Comparison of ENCODE assay signal across 1 cellular context in genomic region chr17:63446218-63446980, GRCh38.
TF ChIP-seq lines count a peak whose summit lies in the region.

A gene with protein sequence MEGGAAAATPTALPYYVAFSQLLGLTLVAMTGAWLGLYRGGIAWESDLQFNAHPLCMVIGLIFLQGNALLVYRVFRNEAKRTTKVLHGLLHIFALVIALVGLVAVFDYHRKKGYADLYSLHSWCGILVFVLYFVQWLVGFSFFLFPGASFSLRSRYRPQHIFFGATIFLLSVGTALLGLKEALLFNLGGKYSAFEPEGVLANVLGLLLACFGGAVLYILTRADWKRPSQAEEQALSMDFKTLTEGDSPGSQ (minus strand): TSS chr17:63446306. CDS start chr17:63437547, 8,759 bp downstream.

TF ChIP-seq in K562, 482 proteins besides CTCF, POLR2A, EP300 and RAD21 (continued from another document and continues in another):
- TF ChIP-seq ZNF717 (CRISPR knock-in tag; IDR thresholded peaks at IDR 0.05): no peak
- TF ChIP-seq ZNF696 (CRISPR knock-in tag; conservative IDR thresholded peaks at IDR 0.05): no peak
- 0 out of 2 replicates have a peak, but pooled peaks have one; percentile 43 for TF ChIP-seq ELF2 (CRISPR knock-in tag; IDR thresholded peaks at IDR 0.05)
- peak in 1 of 2 experiments; percentile 41; a peak in 1 of 3 replicates for TF ChIP-seq CBX3 (IDR thresholded peaks at IDR 0.05; ENCODE audit: borderline replicate concordance in 1 of 2, low read length in 2 of 2)
- peak; percentile 35 for TF ChIP-seq CCNT2 (IDR thresholded peaks at IDR 0.05; ENCODE audit: borderline replicate concordance, extremely low read depth, insufficient read length, low read depth, low read length)
- no peak for TF ChIP-seq ZNF586 (CRISPR knock-in tag; conservative IDR thresholded peaks at IDR 0.05)
- no peak for TF ChIP-seq BACH1 (tag; IDR thresholded peaks at IDR 0.05)
- peak; percentile 75 for TF ChIP-seq ZNF431 (CRISPR knock-in tag; IDR thresholded peaks at IDR 0.05)
- TF ChIP-seq, protein P1, sequence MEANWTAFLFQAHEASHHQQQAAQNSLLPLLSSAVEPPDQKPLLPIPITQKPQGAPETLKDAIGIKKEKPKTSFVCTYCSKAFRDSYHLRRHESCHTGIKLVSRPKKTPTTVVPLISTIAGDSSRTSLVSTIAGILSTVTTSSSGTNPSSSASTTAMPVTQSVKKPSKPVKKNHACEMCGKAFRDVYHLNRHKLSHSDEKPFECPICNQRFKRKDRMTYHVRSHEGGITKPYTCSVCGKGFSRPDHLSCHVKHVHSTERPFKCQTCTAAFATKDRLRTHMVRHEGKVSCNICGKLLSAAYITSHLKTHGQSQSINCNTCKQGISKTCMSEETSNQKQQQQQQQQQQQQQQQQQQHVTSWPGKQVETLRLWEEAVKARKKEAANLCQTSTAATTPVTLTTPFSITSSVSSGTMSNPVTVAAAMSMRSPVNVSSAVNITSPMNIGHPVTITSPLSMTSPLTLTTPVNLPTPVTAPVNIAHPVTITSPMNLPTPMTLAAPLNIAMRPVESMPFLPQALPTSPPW (CRISPR knock-in tag; IDR thresholded peaks at IDR 0.05): peak; percentile 80
- no peak for TF ChIP-seq PHB (CRISPR knock-in tag; IDR thresholded peaks at IDR 0.05)
- peak; percentile 20 for TF ChIP-seq FUS (optimal IDR thresholded peaks at IDR 0.05; ENCODE audit: low read depth, low read length)
- TF ChIP-seq POLR2G (IDR thresholded peaks at IDR 0.05; ENCODE audit: low read depth, low read length): peak; percentile 92
- TF ChIP-seq TAF7 (tag; IDR thresholded peaks at IDR 0.05): 0 out of 2 replicates have a peak, but pooled peaks have one; percentile 37
- peak; percentile 41; the same call in 1 of the 2 replicates for TF ChIP-seq HDAC8 (tag; IDR thresholded peaks at IDR 0.05)
- no peak for TF ChIP-seq POLR3A (IDR thresholded peaks at IDR 0.05; ENCODE audit: borderline replicate concordance, extremely low read depth, insufficient read depth, insufficient read length)
- peak; percentile 43 for TF ChIP-seq GMEB1 (CRISPR knock-in tag; IDR thresholded peaks at IDR 0.05)
- no peak for TF ChIP-seq HEY1 (CRISPR knock-in tag; IDR thresholded peaks at IDR 0.05; ENCODE audit: borderline replicate concordance)
- TF ChIP-seq E2F6 (IDR thresholded peaks at IDR 0.05; ENCODE audit: borderline replicate concordance in 1 of 2, extremely low read depth in 1 of 2, insufficient read depth in 1 of 2, insufficient read length in 1 of 2, low read depth in 1 of 2, low read length in 1 of 2, poor library complexity in 1 of 2, severe bottlenecking in 1 of 2): peak; percentile 94 to 95
- TF ChIP-seq AFF1 (IDR thresholded peaks at IDR 0.05; ENCODE audit: low read depth in 1 of 2, partially characterized antibody in 2 of 2): no peak
- TF ChIP-seq, protein P2, sequence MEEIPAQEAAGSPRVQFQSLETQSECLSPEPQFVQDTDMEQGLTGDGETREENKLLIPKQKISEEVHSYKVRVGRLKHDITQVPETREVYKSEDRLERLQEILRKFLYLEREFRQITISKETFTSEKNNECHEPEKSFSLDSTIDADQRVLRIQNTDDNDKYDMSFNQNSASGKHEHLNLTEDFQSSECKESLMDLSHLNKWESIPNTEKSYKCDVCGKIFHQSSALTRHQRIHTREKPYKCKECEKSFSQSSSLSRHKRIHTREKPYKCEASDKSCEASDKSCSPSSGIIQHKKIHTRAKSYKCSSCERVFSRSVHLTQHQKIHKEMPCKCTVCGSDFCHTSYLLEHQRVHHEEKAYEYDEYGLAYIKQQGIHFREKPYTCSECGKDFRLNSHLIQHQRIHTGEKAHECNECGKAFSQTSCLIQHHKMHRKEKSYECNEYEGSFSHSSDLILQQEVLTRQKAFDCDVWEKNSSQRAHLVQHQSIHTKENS (CRISPR knock-in tag; IDR thresholded peaks at IDR 0.05): no peak
- peak; percentile 50 for TF ChIP-seq SMAD4 (CRISPR knock-in tag; conservative IDR thresholded peaks at IDR 0.05)
- TF ChIP-seq, protein P3, sequence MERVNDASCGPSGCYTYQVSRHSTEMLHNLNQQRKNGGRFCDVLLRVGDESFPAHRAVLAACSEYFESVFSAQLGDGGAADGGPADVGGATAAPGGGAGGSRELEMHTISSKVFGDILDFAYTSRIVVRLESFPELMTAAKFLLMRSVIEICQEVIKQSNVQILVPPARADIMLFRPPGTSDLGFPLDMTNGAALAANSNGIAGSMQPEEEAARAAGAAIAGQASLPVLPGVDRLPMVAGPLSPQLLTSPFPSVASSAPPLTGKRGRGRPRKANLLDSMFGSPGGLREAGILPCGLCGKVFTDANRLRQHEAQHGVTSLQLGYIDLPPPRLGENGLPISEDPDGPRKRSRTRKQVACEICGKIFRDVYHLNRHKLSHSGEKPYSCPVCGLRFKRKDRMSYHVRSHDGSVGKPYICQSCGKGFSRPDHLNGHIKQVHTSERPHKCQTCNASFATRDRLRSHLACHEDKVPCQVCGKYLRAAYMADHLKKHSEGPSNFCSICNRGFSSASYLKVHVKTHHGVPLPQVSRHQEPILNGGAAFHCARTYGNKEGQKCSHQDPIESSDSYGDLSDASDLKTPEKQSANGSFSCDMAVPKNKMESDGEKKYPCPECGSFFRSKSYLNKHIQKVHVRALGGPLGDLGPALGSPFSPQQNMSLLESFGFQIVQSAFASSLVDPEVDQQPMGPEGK (CRISPR knock-in tag; IDR thresholded peaks at IDR 0.05; ENCODE audit: borderline replicate concordance): no peak
- TF ChIP-seq STAG1 (CRISPR knock-in tag; IDR thresholded peaks at IDR 0.05; ENCODE audit: borderline replicate concordance): 0 out of 2 replicates have a peak, but pooled peaks have one; percentile 7
- peak; percentile 13 for TF ChIP-seq ESRRA (IDR thresholded peaks at IDR 0.05; ENCODE audit: borderline replicate concordance, low read depth)
- no peak for TF ChIP-seq OTX1 (CRISPR knock-in tag; IDR thresholded peaks at IDR 0.05)
- no peak for TF ChIP-seq SRF (CRISPR knock-in tag; IDR thresholded peaks at IDR 0.05)
- TF ChIP-seq ID3 (CRISPR knock-in tag; IDR thresholded peaks at IDR 0.05): no peak
- TF ChIP-seq ID3 (tag; IDR thresholded peaks at IDR 0.05): peak; percentile 62
- TF ChIP-seq BRD4 (IDR thresholded peaks at IDR 0.05): peak; percentile 66
- no peak; the same call in 1 of the 2 replicates for TF ChIP-seq ILF3 (IDR thresholded peaks at IDR 0.05; ENCODE audit: borderline replicate concordance)
- no peak for TF ChIP-seq ZNF197 (CRISPR knock-in tag; IDR thresholded peaks at IDR 0.05; ENCODE audit: low read depth)
- peak; percentile 65 for TF ChIP-seq PCBP1 (IDR thresholded peaks at IDR 0.05; ENCODE audit: low read depth, low read length, poor library complexity, severe bottlenecking)
- peak; percentile 67; the same call in 1 of the 2 replicates for TF ChIP-seq SIN3B (IDR thresholded peaks at IDR 0.05; ENCODE audit: low read depth)
- no peak for TF ChIP-seq SMC3 (conservative IDR thresholded peaks at IDR 0.05; ENCODE audit: insufficient read depth, low read depth, low read length)
- TF ChIP-seq HMG20B (CRISPR knock-in tag; IDR thresholded peaks at IDR 0.05): no peak
- TF ChIP-seq KAT8 (IDR thresholded peaks at IDR 0.05; ENCODE audit: low read depth): no peak
- no peak for TF ChIP-seq SIX5 (IDR thresholded peaks at IDR 0.05; ENCODE audit: borderline replicate concordance in 1 of 2, insufficient read depth in 1 of 2, low read depth in 1 of 2, low read length in 2 of 2)
- TF ChIP-seq SRSF3 (IDR thresholded peaks at IDR 0.05; ENCODE audit: insufficient read depth, low read length): no peak
- no peak for TF ChIP-seq CC2D1A (IDR thresholded peaks at IDR 0.05)
- no peak for TF ChIP-seq NUFIP1 (IDR thresholded peaks at IDR 0.05; ENCODE audit: partially characterized antibody)
- peak; percentile 85 to 89; a peak in 2 of 4 replicates for TF ChIP-seq MAZ (CRISPR knock-in tag; conservative IDR thresholded peaks at IDR 0.05 in 1 of 2, IDR thresholded peaks at IDR 0.05 in 1 of 2)
- TF ChIP-seq, protein P4, sequence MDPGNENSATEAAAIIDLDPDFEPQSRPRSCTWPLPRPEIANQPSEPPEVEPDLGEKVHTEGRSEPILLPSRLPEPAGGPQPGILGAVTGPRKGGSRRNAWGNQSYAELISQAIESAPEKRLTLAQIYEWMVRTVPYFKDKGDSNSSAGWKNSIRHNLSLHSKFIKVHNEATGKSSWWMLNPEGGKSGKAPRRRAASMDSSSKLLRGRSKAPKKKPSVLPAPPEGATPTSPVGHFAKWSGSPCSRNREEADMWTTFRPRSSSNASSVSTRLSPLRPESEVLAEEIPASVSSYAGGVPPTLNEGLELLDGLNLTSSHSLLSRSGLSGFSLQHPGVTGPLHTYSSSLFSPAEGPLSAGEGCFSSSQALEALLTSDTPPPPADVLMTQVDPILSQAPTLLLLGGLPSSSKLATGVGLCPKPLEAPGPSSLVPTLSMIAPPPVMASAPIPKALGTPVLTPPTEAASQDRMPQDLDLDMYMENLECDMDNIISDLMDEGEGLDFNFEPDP (CRISPR knock-in tag; IDR thresholded peaks at IDR 0.05): no peak
- peak; percentile 58 for TF ChIP-seq ETS2 (tag; IDR thresholded peaks at IDR 0.05; ENCODE audit: borderline replicate concordance, poor library complexity, severe bottlenecking)
- no peak for TF ChIP-seq CHD4 (IDR thresholded peaks at IDR 0.05; ENCODE audit: insufficient read depth, insufficient replicate concordance, low read depth, low read length, poor library complexity, severe bottlenecking)
- TF ChIP-seq ZFX (CRISPR knock-in tag; IDR thresholded peaks at IDR 0.05): peak; percentile 94; the same call in 1 of the 2 replicates
- TF ChIP-seq KLF6 (CRISPR knock-in tag; IDR thresholded peaks at IDR 0.05; ENCODE audit: borderline replicate concordance): peak; percentile 22; the same call in 1 of the 2 replicates
- TF ChIP-seq PTTG1 (tag; IDR thresholded peaks at IDR 0.05; ENCODE audit: low read depth): no peak
- TF ChIP-seq, protein P5, sequence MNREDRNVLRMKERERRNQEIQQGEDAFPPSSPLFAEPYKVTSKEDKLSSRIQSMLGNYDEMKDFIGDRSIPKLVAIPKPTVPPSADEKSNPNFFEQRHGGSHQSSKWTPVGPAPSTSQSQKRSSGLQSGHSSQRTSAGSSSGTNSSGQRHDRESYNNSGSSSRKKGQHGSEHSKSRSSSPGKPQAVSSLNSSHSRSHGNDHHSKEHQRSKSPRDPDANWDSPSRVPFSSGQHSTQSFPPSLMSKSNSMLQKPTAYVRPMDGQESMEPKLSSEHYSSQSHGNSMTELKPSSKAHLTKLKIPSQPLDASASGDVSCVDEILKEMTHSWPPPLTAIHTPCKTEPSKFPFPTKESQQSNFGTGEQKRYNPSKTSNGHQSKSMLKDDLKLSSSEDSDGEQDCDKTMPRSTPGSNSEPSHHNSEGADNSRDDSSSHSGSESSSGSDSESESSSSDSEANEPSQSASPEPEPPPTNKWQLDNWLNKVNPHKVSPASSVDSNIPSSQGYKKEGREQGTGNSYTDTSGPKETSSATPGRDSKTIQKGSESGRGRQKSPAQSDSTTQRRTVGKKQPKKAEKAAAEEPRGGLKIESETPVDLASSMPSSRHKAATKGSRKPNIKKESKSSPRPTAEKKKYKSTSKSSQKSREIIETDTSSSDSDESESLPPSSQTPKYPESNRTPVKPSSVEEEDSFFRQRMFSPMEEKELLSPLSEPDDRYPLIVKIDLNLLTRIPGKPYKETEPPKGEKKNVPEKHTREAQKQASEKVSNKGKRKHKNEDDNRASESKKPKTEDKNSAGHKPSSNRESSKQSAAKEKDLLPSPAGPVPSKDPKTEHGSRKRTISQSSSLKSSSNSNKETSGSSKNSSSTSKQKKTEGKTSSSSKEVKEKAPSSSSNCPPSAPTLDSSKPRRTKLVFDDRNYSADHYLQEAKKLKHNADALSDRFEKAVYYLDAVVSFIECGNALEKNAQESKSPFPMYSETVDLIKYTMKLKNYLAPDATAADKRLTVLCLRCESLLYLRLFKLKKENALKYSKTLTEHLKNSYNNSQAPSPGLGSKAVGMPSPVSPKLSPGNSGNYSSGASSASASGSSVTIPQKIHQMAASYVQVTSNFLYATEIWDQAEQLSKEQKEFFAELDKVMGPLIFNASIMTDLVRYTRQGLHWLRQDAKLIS (CRISPR knock-in tag; IDR thresholded peaks at IDR 0.05): peak; percentile 11; the same call in 1 of the 2 replicates
